ENCODE assay signal across 1 cellular context in genomic region chr20:36177716-36178115, GRCh38.
TF ChIP-seq lines count a peak whose summit lies in the region.

No MANE protein-coding gene starts in this region.

TF ChIP-seq in H1, 55 proteins besides CTCF, POLR2A, EP300 and RAD21:
- TF ChIP-seq RFX5 (IDR thresholded peaks at IDR 0.05; ENCODE audit: borderline replicate concordance, low read depth, low read length) (no peak), CHD2 (IDR thresholded peaks at IDR 0.05; ENCODE audit: low read length) (no peak), NRF1 (IDR thresholded peaks at IDR 0.05; ENCODE audit: low read depth, low read length) (no peak), CEBPB (IDR thresholded peaks at IDR 0.05; ENCODE audit: low read depth, low read length) (no peak)
TF ChIP-seq in H1: peak in this region for 0.
